In genomic region chr2:24164416-24164973, GRCh38 we compare ENCODE assay signal across 8 cellular contexts. TPM values are rescaled to one million over a fixed set of nuclear protein-coding genes. Genes with fewer than 3 reads are reported as not detected.
A peak's percentile ranks its signal among the peaks of the same experiment; 100 is the strongest.
DNase-seq lines count a peak whose midpoint lies in the region; ATAC-seq, FAIRE-seq and TF ChIP-seq lines count a peak whose summit lies in the region.

No MANE protein-coding gene starts in this region.

- no peaks in the 10 kb centered on the region for H3K79me1 ChIP-seq in H1 (ENCODE audit: low read depth, low read length)

- H3K56ac ChIP-seq in H1 (replicated peaks; ENCODE audit: insufficient read length, low read depth, low read length), result no peak overlapping the region

- H3K9me3 Mint-ChIP-seq in CD14-positive monocyte, result peaks cover 0 to 2% (median 0%) of the 10 kb centered on the region in 7 donors
- peaks cover 3% of the 10 kb centered on the region for H3K9me3 Mint-ChIP-seq in osteocyte (ENCODE audit: unreplicated experiment)

- H2BK5ac ChIP-seq in H1 (ENCODE audit: low read depth, low read length), result no peak overlapping the region

- H2BK20ac ChIP-seq in H1 (ENCODE audit: low read length), result no peak overlapping the region

- H2AK5ac ChIP-seq in H1 (ENCODE audit: low read depth, low read length), result no peak overlapping the region

- TF ChIP-seq RAD21 in H1 (IDR thresholded peaks at IDR 0.05 in 1 of 2, conservative IDR thresholded peaks at IDR 0.05 in 1 of 2; ENCODE audit: low read depth in 2 of 2, low read length in 2 of 2), result peak; percentile 74 to 80

- H3K36me3 Mint-ChIP-seq in CD14-positive monocyte (peaks cover 12 to 18% of the 10 kb centered on the region in 2 donors), osteocyte (ENCODE audit: unreplicated experiment) (peaks cover 21% of the 10 kb centered on the region)

- POLR2A ChIA-PET in H1 (lab: Charles Lee; ENCODE audit: partially characterized antibody), result interaction anchor here (1.0 to 1.4 kb wide), 2 partner anchors 9 to 80 kb away, joined by 4 to 5 read pairs; partner anchors contain the start of gene TP53I3

- no peaks in the 10 kb centered on the region for H4K20me1 ChIP-seq in H1 (replicated peaks in 1 of 2; ENCODE audit: control insufficient read depth in 1 of 2, insufficient read depth in 2 of 2, low read length in 2 of 2)

- no peak for TF ChIP-seq EP300 in H1 (IDR thresholded peaks at IDR 0.05; ENCODE audit: borderline replicate concordance in 1 of 2, low read depth in 2 of 2, low read length in 2 of 2)

- DNase-seq in CD14-positive monocyte (ENCODE audit: low spot score) (no peak), GM19239 (ENCODE audit: insufficient read length, low spot score) (peak; percentile 40), HT1080 (ENCODE audit: low read depth) (peak; percentile 23), WERI-Rb-1 (peak; percentile 53), H1 (ENCODE audit: low read depth in 1 of 2, low spot score in 2 of 2) (peak; percentile 29 to 85), osteocyte (ENCODE audit: extremely low spot score, unreplicated experiment) (no peak), NCI-H2227 (lab: John Stamatoyannopoulos, UW; ENCODE audit: unreplicated experiment) (no peak)

- ATAC-seq in GM21447 (IDR thresholded peaks at IDR 0.05; ENCODE audit: unreplicated experiment), result no peak

- no peaks in the 10 kb centered on the region; a peak in 1 of 7 replicates for H3K4me1 ChIP-seq in H1 (replicated peaks in 1 of 4; ENCODE audit: control insufficient read depth in 3 of 4, insufficient read depth in 4 of 4, low read length in 3 of 4)

- H3K79me2 ChIP-seq in H1 (ENCODE audit: control insufficient read depth in 1 of 2, insufficient read depth in 2 of 2, low read length in 2 of 2), result no peaks in the 10 kb centered on the region

- no peaks in the 10 kb centered on the region for H3K36me3 ChIP-seq in WERI-Rb-1
- no peaks in the 10 kb centered on the region for H3K36me3 ChIP-seq in H1 (ENCODE audit: control insufficient read depth in 2 of 4, insufficient read depth in 4 of 4, low read length in 3 of 4)

- no peak overlapping the region; the same call in 1 of the 2 replicates for H3K18ac ChIP-seq in H1 (ENCODE audit: extremely low read depth, low read length)

- peaks cover 10% of the 10 kb centered on the region for H3K4me1 Mint-ChIP-seq in CD14-positive monocyte
- H3K4me1 Mint-ChIP-seq in osteocyte (ENCODE audit: unreplicated experiment), result no peaks in the 10 kb centered on the region

- no peak overlapping the region for H3K9ac ChIP-seq in H1 (replicated peaks in 1 of 4; ENCODE audit: extremely low read depth in 1 of 4, low read depth in 3 of 4, low read length in 3 of 4)

- no peak overlapping the region for H2BK120ac ChIP-seq in H1 (replicated peaks; ENCODE audit: low read depth, low read length)

- peak overlapping the region in 4 of 7 donors; percentile 8 to 79 (median 40) for H3K27ac Mint-ChIP-seq in CD14-positive monocyte
- no peak overlapping the region for H3K27ac Mint-ChIP-seq in osteocyte (ENCODE audit: unreplicated experiment)

- no peak overlapping the region for H2BK12ac ChIP-seq in H1 (ENCODE audit: low read depth, low read length)

- H3K23me2 ChIP-seq in H1 (ENCODE audit: low read depth, low read length), result no peaks in the 10 kb centered on the region

- CTCF ChIA-PET in H1 (lab: Charles Lee; ENCODE audit: partially characterized antibody), result interaction anchor here (0.6 to 2.6 kb wide), 8 partner anchors 12 to 80 kb away, joined by 3 to 11 read pairs (median 3); partner anchors contain the start of gene TP53I3

- FAIRE-seq in GM19239 (lab: Jason Lieb, UNC) (peak; percentile 82), H1 (lab: Jason Lieb, UNC) (no peak)

- H3K4me3 ChIP-seq in WERI-Rb-1 (ENCODE audit: low read depth, low read length) (no peak overlapping the region), H1 (ENCODE audit: extremely low read depth in 1 of 4, insufficient read depth in 2 of 4, low read depth in 3 of 4, low read length in 4 of 4) (no peak overlapping the region)

- no peak overlapping the region for H4K91ac ChIP-seq in H1 (replicated peaks; ENCODE audit: insufficient read length, low read length)

- no peak overlapping the region for H3K14ac ChIP-seq in H1 (ENCODE audit: insufficient read length)

- no peak overlapping the region for H4K5ac ChIP-seq in H1 (ENCODE audit: insufficient read length, low read depth, low read length)

- H3K9me3 ChIP-seq in WERI-Rb-1 (ENCODE audit: severe bottlenecking) (peaks cover 9% of the 10 kb centered on the region), H1 (ENCODE audit: insufficient read depth in 2 of 2, low read depth in 1 of 2, low read length in 1 of 2) (no peaks in the 10 kb centered on the region)

- H3K27me3 ChIP-seq in WERI-Rb-1 (ENCODE audit: insufficient read depth, low read depth, severe bottlenecking), result no peaks in the 10 kb centered on the region
- H3K27me3 ChIP-seq in H1 (replicated peaks in 1 of 4; ENCODE audit: control insufficient read depth in 3 of 4, extremely low read depth in 1 of 4, insufficient read depth in 3 of 4, low read length in 3 of 4), result no peaks in the 10 kb centered on the region

- H3K23ac ChIP-seq in H1 (ENCODE audit: insufficient read length), result no peak overlapping the region

- H3K4me3 Mint-ChIP-seq in CD14-positive monocyte (peak overlapping the region in 1 of 2 donors; percentile 67), osteocyte (ENCODE audit: unreplicated experiment) (no peak overlapping the region)

- intact Hi-C loops in CD14-positive monocyte (cut with micrococcal nuclease), result no loop called here

- TF ChIP-seq POLR2A in H1 (IDR thresholded peaks at IDR 0.05; ENCODE audit: control extremely low read depth in 1 of 2, low read depth in 2 of 2, low read length in 2 of 2), result no peak

- peak overlapping the region; percentile 73; the same call in 1 of the 2 replicates for H2AFZ ChIP-seq in H1 (ENCODE audit: low read length)

- no peak overlapping the region for H4K8ac ChIP-seq in H1 (ENCODE audit: extremely low read depth, insufficient read depth, low read length)

- H3K4me2 ChIP-seq in H1 (ENCODE audit: insufficient read depth in 1 of 2, low read depth in 2 of 2, low read length in 2 of 2), result no peak overlapping the region

- WGBS in H1 (ENCODE audit: extremely low coverage in 1 of 2, insufficient coverage in 1 of 2, insufficient read length in 1 of 2, insufficient replicate concordance in 2 of 2, low coverage in 1 of 2, low lambda C conversion rate in 2 of 2, missing lambda C conversion rate in 1 of 2), 2 experiments, result 48% methylated on average over 7 of the region's 8 CpGs; no CpG with 5 or more reads in 1 of the 2 experiments

- TF ChIP-seq CTCF in CD14-positive monocyte (IDR thresholded peaks at IDR 0.05) (peak; percentile 64), WERI-Rb-1 (IDR thresholded peaks at IDR 0.05; ENCODE audit: low read depth, low read length) (peak; percentile 87), H1 (IDR thresholded peaks at IDR 0.05; ENCODE audit: control extremely low read depth in 1 of 3, insufficient read depth in 1 of 3, low read depth in 1 of 3, low read length in 3 of 3) (peak; percentile 75 to 99 (median 77)), osteocyte (IDR thresholded peaks at IDR 0.05) (peak; percentile 37)

- H3K27me3 Mint-ChIP-seq in CD14-positive monocyte (ENCODE audit: low read depth in 3 of 3), result peaks cover 0 to 4% (median 3%) of the 10 kb centered on the region in 3 donors
- no peaks in the 10 kb centered on the region for H3K27me3 Mint-ChIP-seq in osteocyte (ENCODE audit: unreplicated experiment)

- no peak overlapping the region for H2BK15ac ChIP-seq in H1 (ENCODE audit: low read length)

- no peak overlapping the region for H3K4ac ChIP-seq in H1 (replicated peaks; ENCODE audit: insufficient read length, low read depth, low read length)

- H3K27ac ChIP-seq in WERI-Rb-1 (no peak overlapping the region), H1 (ENCODE audit: low read depth, low read length) (no peak overlapping the region)

RNA-seq across cellular contexts. Expression of gene FAM228A, which starts 10.4 kb away (rescaled TPM):
- polyA plus RNA-seq in CD14-positive monocyte (under 1 TPM in 1 of 2 donors, not detected in 1; 0.09 TPM), H1 (2011; rRNA removed) (not detected in 2 replicates)
- not detected in 2 replicates for total RNA-seq in HT1080 (2014; rRNA removed; shearing (Covaris generic))
- not detected in 2 replicates for polyA plus RNA-seq in HT1080 (2015; cell fraction: cytosol; rRNA removed)
- polyA plus RNA-seq in HT1080 (2015; cell fraction: nucleus; rRNA removed), result not detected in 2 replicates
- not detected in 2 replicates for total RNA-seq in H1 (2021; fragmentation: NEBNext Ultra II Directional; extraction: Animal tissue kit (Norgen Biotek cat#: 25700))
- not detected for polyA plus RNA-seq in H1 (2011; cell fraction: cytosol; rRNA removed)
- polyA plus RNA-seq in H1 (2011; cell fraction: nucleus; rRNA removed), result not detected
- not detected in 4 replicates for polyA plus RNA-seq in H1 (2012, experiment 1 of 2)
- 0.09 TPM for polyA plus RNA-seq in H1 (2012, experiment 2 of 2)
- polyA plus RNA-seq in H1 (2013, experiment 1 of 2), result not detected
- polyA plus RNA-seq in H1 (2013, experiment 2 of 2), result 0.06 TPM
- polyA minus RNA-seq in H1 (2011; rRNA and poly(A)+ RNA removed), result 0.10 TPM in 1 of 2 replicates, not detected in the other
- polyA minus RNA-seq in H1 (2011; cell fraction: cytosol; rRNA and poly(A)+ RNA removed), result not detected
- 0.60 TPM for polyA minus RNA-seq in H1 (2011; cell fraction: nucleus; rRNA and poly(A)+ RNA removed)
- 0.32 TPM in 1 of 2 replicates, not detected in the other for total RNA-seq in osteocyte

RNA-seq across cellular contexts. Expression of gene FAM228B, which starts 41.2 kb away (rescaled TPM):
- polyA plus RNA-seq in CD14-positive monocyte, result 1 to 10 TPM; 6.5 to 7.5 TPM
- 0.27 and 0.47 TPM in 2 replicates for total RNA-seq in HT1080 (2014; rRNA removed; shearing (Covaris generic))
- 0.62 and 0.72 TPM in 2 replicates for polyA plus RNA-seq in HT1080 (2015; cell fraction: cytosol; rRNA removed)
- polyA plus RNA-seq in HT1080 (2015; cell fraction: nucleus; rRNA removed), result 0.59 and 1.2 TPM in 2 replicates
- 3.2 and 3.5 TPM in 2 replicates for total RNA-seq in H1 (2021; fragmentation: NEBNext Ultra II Directional; extraction: Animal tissue kit (Norgen Biotek cat#: 25700))
- polyA plus RNA-seq in H1 (2011; rRNA removed), result 0.97 and 1.4 TPM in 2 replicates
- polyA plus RNA-seq in H1 (2011; cell fraction: cytosol; rRNA removed), result 1.0 TPM
- polyA plus RNA-seq in H1 (2011; cell fraction: nucleus; rRNA removed), result 1.3 TPM
- 1.7 to 2.3 TPM (median 2.0 TPM) in 4 replicates for polyA plus RNA-seq in H1 (2012, experiment 1 of 2)
- polyA plus RNA-seq in H1 (2012, experiment 2 of 2), result not detected
- polyA plus RNA-seq in H1 (2013, experiment 1 of 2), result 3.6 TPM
- 3.7 TPM for polyA plus RNA-seq in H1 (2013, experiment 2 of 2)
- polyA minus RNA-seq in H1 (2011; rRNA and poly(A)+ RNA removed), result 1.8 and 3.2 TPM in 2 replicates
- 2.6 TPM for polyA minus RNA-seq in H1 (2011; cell fraction: cytosol; rRNA and poly(A)+ RNA removed)
- polyA minus RNA-seq in H1 (2011; cell fraction: nucleus; rRNA and poly(A)+ RNA removed), result 3.3 TPM
- total RNA-seq in osteocyte, result 19.5 and 22.5 TPM in 2 replicates

RNA-seq across cellular contexts. Expression of gene PFN4, which starts 41.4 kb away (rescaled TPM):
- not detected for polyA plus RNA-seq in CD14-positive monocyte
- total RNA-seq in HT1080 (2014; rRNA removed; shearing (Covaris generic)), result 0.42 TPM in 1 of 2 replicates, not detected in the other
- 0.43 and 0.81 TPM in 2 replicates for polyA plus RNA-seq in HT1080 (2015; cell fraction: cytosol; rRNA removed)
- 0.57 TPM in 1 of 2 replicates, not detected in the other for polyA plus RNA-seq in HT1080 (2015; cell fraction: nucleus; rRNA removed)
- not detected in 2 replicates for total RNA-seq in H1 (2021; fragmentation: NEBNext Ultra II Directional; extraction: Animal tissue kit (Norgen Biotek cat#: 25700))
- polyA plus RNA-seq in H1 (2011; rRNA removed), result not detected in 2 replicates
- 0.17 TPM for polyA plus RNA-seq in H1 (2011; cell fraction: cytosol; rRNA removed)
- not detected for polyA plus RNA-seq in H1 (2011; cell fraction: nucleus; rRNA removed)
- 0.48 TPM in 1 of 4 replicates, not detected in the others for polyA plus RNA-seq in H1 (2012, experiment 1 of 2)
- not detected for polyA plus RNA-seq in H1 (2012, experiment 2 of 2)
- polyA plus RNA-seq in H1 (2013, experiment 1 of 2), result 0.55 TPM
- polyA plus RNA-seq in H1 (2013, experiment 2 of 2), result 0.31 TPM
- polyA minus RNA-seq in H1 (2011; rRNA and poly(A)+ RNA removed), result not detected in 2 replicates
- 2.6 TPM for polyA minus RNA-seq in H1 (2011; cell fraction: cytosol; rRNA and poly(A)+ RNA removed)
- polyA minus RNA-seq in H1 (2011; cell fraction: nucleus; rRNA and poly(A)+ RNA removed), result 3.8 TPM
- total RNA-seq in osteocyte, result 1.4 and 1.9 TPM in 2 replicates

Comparison
In these comparisons a context has a peak if more than half of its experiments do, and no peak if none do; other contexts are left out.
1. DNase-seq: peak in GM19239 (single experiment), HT1080 (single experiment), WERI-Rb-1 (single experiment) and H1 (2 of 2); none in CD14-positive monocyte (single experiment), osteocyte (single experiment) and NCI-H2227 (single experiment).
2. CTCF ChIP-seq: peak in every context shown above with its lines; median percentile 87 in WERI-Rb-1; 77 in H1; 64 in CD14-positive monocyte; 37 in osteocyte.